ENCODE assay signal across 26 cellular contexts in genomic region chr4:16024009-16024408, GRCh38. TPM values are rescaled to one million over a fixed set of nuclear protein-coding genes. Genes with fewer than 3 reads are reported as not detected.
A peak's percentile ranks its signal among the peaks of the same experiment; 100 is the strongest.
DNase-seq lines count a peak whose midpoint lies in the region; ATAC-seq and TF ChIP-seq lines count a peak whose summit lies in the region.
"Had no signal": no experiment of that assay in that cellular context is flagged by ENCODE, and none has a peak within 500 bp of the region (broad histone marks: within the 10 kb centered on the region; RNA-seq: fewer than 3 reads in every experiment).

No MANE protein-coding gene starts in this region.

- no peak overlapping the region for H3K4me3 Mint-ChIP-seq in T-helper 2 cell treated with Interferon-gamma antibody and Interleukin-4, amounts not matched to agents 5 μg/mL and 100 μg/mL, for 36 hours
- H3K4me3 Mint-ChIP-seq: activated CD8-positive, alpha-beta T cell treated with anti-CD3 and anti-CD28 coated beads, Interleukin-2, amount 10 ng/mL, durations not matched to agents 7 days and 5 days; central memory CD8-positive, alpha-beta T cell; stimulated activated naive B cell treated with anti-CD40 and anti-IgM and Interleukin-4, amounts not matched to agents 10 μg/mL and 1 μg/mL and 100 μg/mL, for 72 hours had no signal

- H3K9me3 Mint-ChIP-seq in T-helper 2 cell treated with Interferon-gamma antibody and Interleukin-4, amounts not matched to agents 5 μg/mL and 100 μg/mL, for 36 hours: no peaks in the 10 kb centered on the region
- H3K9me3 Mint-ChIP-seq: central memory CD8-positive, alpha-beta T cell; stimulated activated naive B cell treated with anti-CD40 and anti-IgM and Interleukin-4, amounts not matched to agents 10 μg/mL and 1 μg/mL and 100 μg/mL, for 72 hours had no signal

- no peak for TF ChIP-seq CTCF in AG09309 (IDR thresholded peaks at IDR 0.05; ENCODE audit: control insufficient read depth, insufficient read depth, low read depth, low read length, missing control alignments)
- TF ChIP-seq CTCF in foreskin fibroblast (IDR thresholded peaks at IDR 0.05; ENCODE audit: low read depth, low read length): no peak

- DNase-seq in AG09309 (ENCODE audit: low read depth): peak; percentile 16
- peak; percentile 78 for DNase-seq in ELR (ENCODE audit: low read depth)
- peak; percentile 9 for DNase-seq in T-helper 2 cell treated with Interferon-gamma antibody and Interleukin-4, amounts not matched to agents 5 μg/mL and 100 μg/mL, for 36 hours (ENCODE audit: low spot score)
- DNase-seq in foreskin fibroblast: peak; percentile 68 to 73
- no peak for DNase-seq in D341Med (ENCODE audit: low spot score)
- no peak for DNase-seq in SK-N-DZ (ENCODE audit: low spot score)
- DNase-seq: activated CD4-positive, CD25-positive, alpha-beta regulatory T cell; activated CD8-positive, alpha-beta T cell treated with anti-CD3 and anti-CD28 coated beads, Interleukin-2, amount 10 ng/mL, durations not matched to agents 7 days and 5 days; activated effector memory CD4-positive, alpha-beta T cell treated with anti-CD3 and anti-CD28 coated beads, Interleukin-2, amount 50 U/mL, for 16 hours; anterior cingulate cortex; C1 segment of cervical spinal cord; GF-D8; GOT3; head of caudate nucleus; left ventricle myocardium superior; NCI-H146; NCI-H2171 treated with DMSO at 0.1 percent for 48 hours; NCI-H82; nucleus accumbens; right cardiac atrium; stimulated activated naive B cell treated with anti-CD40 and anti-IgM and Interleukin-4, amounts not matched to agents 10 μg/mL and 1 μg/mL and 100 μg/mL, for 72 hours; tibial artery had no signal

- peaks cover 13% of the 10 kb centered on the region for H3K27me3 Mint-ChIP-seq in T-helper 2 cell treated with Interferon-gamma antibody and Interleukin-4, amounts not matched to agents 5 μg/mL and 100 μg/mL, for 36 hours (ENCODE audit: low read depth)
- H3K27me3 Mint-ChIP-seq: stimulated activated naive B cell treated with anti-CD40 and anti-IgM and Interleukin-4, amounts not matched to agents 10 μg/mL and 1 μg/mL and 100 μg/mL, for 72 hours had no signal

- no peak overlapping the region for H3K4me3 ChIP-seq in AG09309 (ENCODE audit: control insufficient read depth, low read depth, low read length)
- H3K4me3 ChIP-seq in foreskin fibroblast (ENCODE audit: low read depth in 1 of 2, low read length in 2 of 2): no peak overlapping the region
- H3K4me3 ChIP-seq: SK-N-MC, tibial artery had no signal

- no peaks in the 10 kb centered on the region for H3K36me3 Mint-ChIP-seq in T-helper 2 cell treated with Interferon-gamma antibody and Interleukin-4, amounts not matched to agents 5 μg/mL and 100 μg/mL, for 36 hours (ENCODE audit: low read depth)
- H3K36me3 Mint-ChIP-seq: stimulated activated naive B cell treated with anti-CD40 and anti-IgM and Interleukin-4, amounts not matched to agents 10 μg/mL and 1 μg/mL and 100 μg/mL, for 72 hours had no signal

- ATAC-seq in HG02623 (IDR thresholded peaks at IDR 0.05; ENCODE audit: unreplicated experiment): no peak
- ATAC-seq: activated CD8-positive, alpha-beta T cell treated with anti-CD3 and anti-CD28 coated beads, Interleukin-2, amount 10 ng/mL, durations not matched to agents 7 days and 5 days; esophagus mucosa; left ventricle myocardium superior; right cardiac atrium; stimulated activated naive B cell treated with anti-CD40 and anti-IgM and Interleukin-4, amounts not matched to agents 10 μg/mL and 1 μg/mL and 100 μg/mL, for 72 hours had no signal

- H3K4me1 Mint-ChIP-seq in T-helper 2 cell treated with Interferon-gamma antibody and Interleukin-4, amounts not matched to agents 5 μg/mL and 100 μg/mL, for 36 hours (ENCODE audit: low read depth): peaks cover 4% of the 10 kb centered on the region
- H3K4me1 Mint-ChIP-seq: central memory CD8-positive, alpha-beta T cell; stimulated activated naive B cell treated with anti-CD40 and anti-IgM and Interleukin-4, amounts not matched to agents 10 μg/mL and 1 μg/mL and 100 μg/mL, for 72 hours had no signal

- H3K27ac Mint-ChIP-seq in T-helper 2 cell treated with Interferon-gamma antibody and Interleukin-4, amounts not matched to agents 5 μg/mL and 100 μg/mL, for 36 hours: no peak overlapping the region
- H3K27ac Mint-ChIP-seq: activated CD8-positive, alpha-beta T cell treated with anti-CD3 and anti-CD28 coated beads, Interleukin-2, amount 10 ng/mL, durations not matched to agents 7 days and 5 days; stimulated activated naive B cell treated with anti-CD40 and anti-IgM and Interleukin-4, amounts not matched to agents 10 μg/mL and 1 μg/mL and 100 μg/mL, for 72 hours had no signal

RNA-seq across cellular contexts. Expression of gene PROM1, which starts 59.8 kb away (rescaled TPM):
- 22.5 and 25.8 TPM in 2 replicates for polyA plus RNA-seq in SK-N-DZ (2014; cell fraction: cytosol; rRNA removed)
- polyA plus RNA-seq in SK-N-DZ (2014; cell fraction: nucleus; rRNA removed): 25.7 and 41.1 TPM in 2 replicates

Comparison
In these comparisons a context has a peak if more than half of its experiments do, and no peak if none do; other contexts are left out.
1. DNase-seq: peak in AG09309 (single experiment), ELR (single experiment), T-helper 2 cell treated with Interferon-gamma antibody and Interleukin-4, amounts not matched to agents 5 μg/mL and 100 μg/mL, for 36 hours (single experiment) and foreskin fibroblast (2 of 2); none in D341Med (single experiment) and SK-N-DZ (single experiment).